8 cellular contexts compared by ENCODE assay signal in the genomic region with DNA sequence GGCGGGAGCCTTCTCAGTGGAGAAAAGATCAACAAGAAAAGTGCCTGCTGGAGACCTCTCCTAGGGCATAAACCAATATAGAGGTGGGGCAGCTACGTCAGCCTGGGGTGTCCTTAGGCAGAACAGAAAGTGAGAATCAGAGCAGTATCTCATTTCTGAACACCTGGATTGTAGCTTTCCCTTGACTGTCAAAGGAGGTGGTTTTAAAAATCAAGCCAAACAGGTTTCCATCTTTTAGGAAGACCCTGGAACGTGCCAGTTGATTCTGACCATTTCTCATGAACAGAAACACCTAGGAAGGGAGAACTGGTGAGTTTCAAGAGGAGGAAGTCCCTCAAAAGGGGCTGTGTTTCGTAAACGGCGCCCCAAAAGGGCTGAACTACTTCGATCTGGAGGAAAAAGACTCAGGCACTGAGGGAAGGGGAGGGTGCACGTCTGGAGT. TPM values are rescaled to one million over a fixed set of nuclear protein-coding genes. Genes with fewer than 3 reads are reported as not detected.
DNase-seq lines count a peak whose midpoint lies in the region; ATAC-seq and TF ChIP-seq lines count a peak whose summit lies in the region.
"Not testable (repeated sequence)": the region's sequence is repeated elsewhere in the genome, so short reads cannot be mapped to it uniquely, and the experiment has no call there.

No MANE protein-coding gene starts in this region.

- not testable (repeated sequence) for H3K23ac ChIP-seq in trophoblast cell (ENCODE audit: low read length)

- peaks cover 39% of the 10 kb centered on the region for H3K79me2 ChIP-seq in DND-41 (ENCODE audit: insufficient read depth, low read length)
- not testable (repeated sequence) for H3K79me2 ChIP-seq in trophoblast cell (ENCODE audit: control insufficient read depth, insufficient read depth, low read length, poor library complexity)

- not testable (repeated sequence) for H2AK5ac ChIP-seq in trophoblast cell (ENCODE audit: low read length)

- H3K14ac ChIP-seq in trophoblast cell (ENCODE audit: low read length), result not testable (repeated sequence)

- no CpG with 5 or more reads among the region's 8 CpGs for WGBS in trophoblast cell (ENCODE audit: extremely low coverage, insufficient coverage, insufficient read length)
- 42% methylated on average over 8 of the region's 8 CpGs for WGBS in suprapubic skin

- peak overlapping the region; percentile 5; the same call in 1 of the 2 replicates for H3K27ac ChIP-seq in DND-41 (ENCODE audit: low read length)
- peak overlapping the region; percentile 48 for H3K27ac ChIP-seq in trophoblast cell (ENCODE audit: low read depth, low read length)
- H3K27ac ChIP-seq in suprapubic skin, result peak overlapping the region; percentile 88

- TF ChIP-seq POLR2A in suprapubic skin (IDR thresholded peaks at IDR 0.05), result not testable (repeated sequence)

- H3K9ac ChIP-seq in DND-41 (ENCODE audit: low read depth, low read length), result peak overlapping the region; percentile 75
- H3K9ac ChIP-seq in trophoblast cell (ENCODE audit: low read length), result not testable (repeated sequence)

- not testable (repeated sequence) for H2BK12ac ChIP-seq in trophoblast cell (ENCODE audit: low read length)

- peak overlapping the region; percentile 39 for H4K8ac ChIP-seq in trophoblast cell (ENCODE audit: low read depth, low read length)

- H3K4me3 ChIP-seq in DND-41 (ENCODE audit: low read depth in 1 of 2, low read length in 2 of 2) (peak overlapping the region in 1 of 2 experiments; percentile 80; a peak in 1 of 4 replicates), MG63 (peak overlapping the region; percentile 80), kidney epithelial cell (ENCODE audit: low read depth, low read length) (peak overlapping the region; percentile 98), suprapubic skin (peak overlapping the region; percentile 99)
- not testable (repeated sequence) for H3K4me3 ChIP-seq in trophoblast cell (ENCODE audit: low read depth, low read length)

- not testable (repeated sequence) for TF ChIP-seq EP300 in suprapubic skin (IDR thresholded peaks at IDR 0.05)

- H2AFZ ChIP-seq in DND-41 (ENCODE audit: low read depth, low read length); trophoblast cell (ENCODE audit: insufficient read depth, low read length, poor library complexity): not testable (repeated sequence)

- H4K91ac ChIP-seq in trophoblast cell (ENCODE audit: low read depth, low read length), result not testable (repeated sequence)

- H3K4ac ChIP-seq in trophoblast cell (ENCODE audit: low read depth, low read length), result not testable (repeated sequence)

- H3K4me1 ChIP-seq in DND-41 (ENCODE audit: insufficient read depth, low read length) (peaks cover 40% of the 10 kb centered on the region), suprapubic skin (peaks cover 26% of the 10 kb centered on the region)
- H3K4me1 ChIP-seq in trophoblast cell (ENCODE audit: control insufficient read depth in 1 of 2, insufficient read depth in 2 of 2, low read length in 2 of 2), result not testable (repeated sequence)

- peaks cover 14% of the 10 kb centered on the region for H3K79me1 ChIP-seq in trophoblast cell (ENCODE audit: low read length)

- not testable (repeated sequence) for H4K20me1 ChIP-seq in DND-41 (ENCODE audit: insufficient read depth, low read length)

- DNase-seq in DND-41 (peak; percentile 15), T-helper 2 cell (peak in 3 of 5 experiments; percentile 22 to 72 (median 57)), trophoblast cell (peak in 1 of 2 donors; percentile 19)
- DNase-seq in MG63; kidney epithelial cell (ENCODE audit: low read depth); suprapubic skin (ENCODE audit: low spot score in 2 of 2): not testable (repeated sequence)
- peak; percentile 73 for DNase-seq in activated effector memory CD4-positive, alpha-beta T cell treated with anti-CD3 and anti-CD28 coated beads, Interleukin-2, amount 50 U/mL, for 16 hours
- peak; percentile 23 for DNase-seq in effector CD8-positive, alpha-beta T cell (lab: John Stamatoyannopoulos, UW)

- not testable (repeated sequence) for H3K27me3 ChIP-seq in DND-41 (ENCODE audit: insufficient read depth, low read length, poor library complexity); MG63; kidney epithelial cell (ENCODE audit: control insufficient read depth, insufficient read depth, low read length); trophoblast cell (ENCODE audit: insufficient read depth, low read length); suprapubic skin

- not testable (repeated sequence) for H2BK120ac ChIP-seq in trophoblast cell (ENCODE audit: insufficient read depth, low read length, poor library complexity)

- H3K18ac ChIP-seq in trophoblast cell (ENCODE audit: low read length), result not testable (repeated sequence)

- ATAC-seq in DND-41 (ENCODE audit: insufficient read depth, low read depth), result not testable (repeated sequence)

- not testable (repeated sequence) for H2BK5ac ChIP-seq in trophoblast cell (ENCODE audit: low read depth, low read length, poor library complexity)

- H3K4me2 ChIP-seq in DND-41 (ENCODE audit: insufficient read depth, low read length), result peak overlapping the region; percentile 65; the same call in 1 of the 2 replicates
- H3K4me2 ChIP-seq in trophoblast cell (ENCODE audit: low read length), result peak overlapping the region; percentile 88

- peak overlapping the region; percentile 28 for H4K12ac ChIP-seq in trophoblast cell (ENCODE audit: low read depth, low read length)

- not testable (repeated sequence) for H3K36me3 ChIP-seq in DND-41 (ENCODE audit: insufficient read depth, low read length); MG63; kidney epithelial cell (ENCODE audit: control insufficient read depth, insufficient read depth, low read length); trophoblast cell (ENCODE audit: control insufficient read depth in 1 of 2, insufficient read depth in 2 of 2, low read length in 2 of 2); suprapubic skin

- H3K9me3 ChIP-seq in DND-41 (ENCODE audit: insufficient read depth, low read length, severe bottlenecking); MG63; trophoblast cell (ENCODE audit: insufficient read depth, low read depth, low read length); suprapubic skin: not testable (repeated sequence)

- not testable (repeated sequence) for TF ChIP-seq CTCF in DND-41 (IDR thresholded peaks at IDR 0.05; ENCODE audit: borderline replicate concordance, extremely low read depth, low read length, poor library complexity, severe bottlenecking); kidney epithelial cell (IDR thresholded peaks at IDR 0.05; ENCODE audit: insufficient read depth, low read length, poor library complexity, severe bottlenecking); suprapubic skin (IDR thresholded peaks at IDR 0.05)

RNA-seq across cellular contexts. Expression of a gene that starts 0.7 kb away (rescaled TPM):
- 0.25 and 0.66 TPM in 2 replicates for total RNA-seq in MG63 (2014; rRNA removed; shearing (Covaris generic); ENCODE audit: low replicate concordance)
- total RNA-seq in kidney epithelial cell (29.7 and 33.7 TPM in 2 replicates), suprapubic skin (10 to 100 TPM in 3 of 4 donors, 1 to 10 TPM in 1; 9.7 to 18.0 (median 13.2) TPM)
- polyA plus RNA-seq in trophoblast cell (2013), result 20.3 and 22.4 TPM in 2 replicates

Comparison
In these comparisons a context has a peak if more than half of its experiments do, and no peak if none do; other contexts are left out.
1. H3K27ac ChIP-seq: peak in every context shown above with its lines; median percentile 88 in suprapubic skin; 48 in trophoblast cell; 5 in DND-41.